In the genomic region with DNA sequence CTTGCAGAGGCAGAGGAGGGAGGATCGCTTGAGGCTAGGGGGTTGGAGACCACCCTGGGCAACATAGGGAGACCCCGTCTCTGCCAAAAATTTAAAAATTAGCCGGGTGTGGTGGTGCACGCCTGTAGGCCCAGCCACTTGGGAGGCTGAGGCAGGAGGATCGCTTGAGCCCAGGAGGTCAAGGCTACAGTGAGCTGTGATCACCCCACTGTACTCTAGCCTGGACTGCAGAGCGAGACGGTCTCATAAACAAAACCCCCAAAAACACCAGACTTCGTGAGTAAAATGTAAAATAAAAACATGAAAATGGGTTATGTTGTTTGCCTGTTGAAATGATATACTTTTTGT, we compare ENCODE assay signal across 9 cellular contexts. TPM values are rescaled to one million over a fixed set of nuclear protein-coding genes. Genes with fewer than 3 reads are reported as not detected.
DNase-seq lines count a peak whose midpoint lies in the region; ATAC-seq and TF ChIP-seq lines count a peak whose summit lies in the region.
"Had no signal": no experiment of that assay in that cellular context is flagged by ENCODE, and none has a peak within 500 bp of the region (broad histone marks: within the 10 kb centered on the region; RNA-seq: fewer than 3 reads in every experiment).

No MANE protein-coding gene starts in this region.

- H3K9me3 ChIP-seq in iPS-20b (ENCODE audit: insufficient read depth, low read depth, low read length) = no peaks in the 10 kb centered on the region

- H3K27ac Mint-ChIP-seq in HFFc6 = no peak overlapping the region
- peak overlapping the region; percentile 82 for H3K27ac Mint-ChIP-seq in activated T-helper 17 cell treated with anti-CD3 and anti-CD28 coated beads, Interleukin-2, amount 50 U/mL, for 72 hours
- peak overlapping the region; percentile 93 for H3K27ac Mint-ChIP-seq in stimulated activated naive B cell treated with anti-CD40 and anti-IgM and Interleukin-4, amounts not matched to agents 10 μg/mL and 1 μg/mL and 100 μg/mL, for 72 hours

- no peak for ATAC-seq in activated T-helper 17 cell treated with anti-CD3 and anti-CD28 coated beads, Interleukin-2, amount 50 U/mL, for 72 hours (replicated peaks)
- ATAC-seq in stimulated activated naive B cell treated with anti-CD40 and anti-IgM and Interleukin-4, amounts not matched to agents 10 μg/mL and 1 μg/mL and 100 μg/mL, for 72 hours (replicated peaks) = no peak

- TF ChIP-seq CTCF in HFFc6 (IDR thresholded peaks at IDR 0.05) = no peak

- H3K4me1 ChIP-seq in iPS-20b (ENCODE audit: insufficient read depth, low read length) = peaks cover 22% of the 10 kb centered on the region

- peaks cover 6% of the 10 kb centered on the region for H3K4me1 Mint-ChIP-seq in HFFc6 (ENCODE audit: low read depth)
- peaks cover 26% of the 10 kb centered on the region for H3K4me1 Mint-ChIP-seq in activated T-helper 17 cell treated with anti-CD3 and anti-CD28 coated beads, Interleukin-2, amount 50 U/mL, for 72 hours
- H3K4me1 Mint-ChIP-seq in stimulated activated naive B cell treated with anti-CD40 and anti-IgM and Interleukin-4, amounts not matched to agents 10 μg/mL and 1 μg/mL and 100 μg/mL, for 72 hours = peaks cover 25 to 33% of the 10 kb centered on the region in 2 donors

- peak overlapping the region; percentile 88 for H3K4me3 Mint-ChIP-seq in HFFc6
- peak overlapping the region; percentile 78 for H3K4me3 Mint-ChIP-seq in activated T-helper 17 cell treated with anti-CD3 and anti-CD28 coated beads, Interleukin-2, amount 50 U/mL, for 72 hours
- H3K4me3 Mint-ChIP-seq in stimulated activated naive B cell treated with anti-CD40 and anti-IgM and Interleukin-4, amounts not matched to agents 10 μg/mL and 1 μg/mL and 100 μg/mL, for 72 hours = peak overlapping the region; percentile 78 to 91

- no peaks in the 10 kb centered on the region for H3K36me3 Mint-ChIP-seq in HFFc6 (ENCODE audit: low read depth)
- H3K36me3 Mint-ChIP-seq in activated T-helper 17 cell treated with anti-CD3 and anti-CD28 coated beads, Interleukin-2, amount 50 U/mL, for 72 hours (ENCODE audit: low read depth) = no peaks in the 10 kb centered on the region
- no peaks in the 10 kb centered on the region for H3K36me3 Mint-ChIP-seq in stimulated activated naive B cell treated with anti-CD40 and anti-IgM and Interleukin-4, amounts not matched to agents 10 μg/mL and 1 μg/mL and 100 μg/mL, for 72 hours

- peak overlapping the region; percentile 58; the same call in 1 of the 2 replicates for H3K9ac ChIP-seq in iPS-20b (ENCODE audit: low read depth, low read length)

- H3K27me3 Mint-ChIP-seq in HFFc6 (ENCODE audit: insufficient read depth) = peaks cover 10% of the 10 kb centered on the region
- H3K27me3 Mint-ChIP-seq in activated T-helper 17 cell treated with anti-CD3 and anti-CD28 coated beads, Interleukin-2, amount 50 U/mL, for 72 hours = peaks cover 4% of the 10 kb centered on the region
- peaks cover 9 to 10% of the 10 kb centered on the region in 2 donors for H3K27me3 Mint-ChIP-seq in stimulated activated naive B cell treated with anti-CD40 and anti-IgM and Interleukin-4, amounts not matched to agents 10 μg/mL and 1 μg/mL and 100 μg/mL, for 72 hours

- no peaks in the 10 kb centered on the region for H3K9me3 Mint-ChIP-seq in HFFc6
- peaks cover 4% of the 10 kb centered on the region for H3K9me3 Mint-ChIP-seq in activated T-helper 17 cell treated with anti-CD3 and anti-CD28 coated beads, Interleukin-2, amount 50 U/mL, for 72 hours
- peaks cover 0 to 4% of the 10 kb centered on the region in 2 donors for H3K9me3 Mint-ChIP-seq in stimulated activated naive B cell treated with anti-CD40 and anti-IgM and Interleukin-4, amounts not matched to agents 10 μg/mL and 1 μg/mL and 100 μg/mL, for 72 hours

- 0 out of 2 replicates have a peak, but pooled peaks cover 6% of the 10 kb centered on the region for H3K27me3 ChIP-seq in iPS-20b (ENCODE audit: insufficient read depth, low read length)

- no peak overlapping the region for H3K27ac ChIP-seq in iPS-20b (ENCODE audit: low read length)

- no peaks in the 10 kb centered on the region for H3K36me3 ChIP-seq in iPS-20b (ENCODE audit: insufficient read depth, low read depth, low read length)

- peak overlapping the region; percentile 71; the same call in 1 of the 2 replicates for H3K4me3 ChIP-seq in iPS-20b (ENCODE audit: low read length)

- DNase-seq in HFFc6 = no peak
- DNase-seq in stimulated activated naive B cell treated with anti-CD40 and anti-IgM and Interleukin-4, amounts not matched to agents 10 μg/mL and 1 μg/mL and 100 μg/mL, for 72 hours = no peak
- DNase-seq in putamen (ENCODE audit: low spot score) = no peak
- DNase-seq in midbrain (lab: John Stamatoyannopoulos, UW) = no peak
- DNase-seq in activated CD8-positive, alpha-beta memory T cell treated with anti-CD3 and anti-CD28 coated beads, Interleukin-2, amount 50 U/mL, for 4 hours = no peak

RNA-seq across cellular contexts. Expression of gene LHPP, which starts 0.7 kb away (rescaled TPM):
- total RNA-seq in HFFc6 (2021; fragmentation: NEBNext Ultra II Directional; extraction: Animal tissue kit (Norgen Biotek cat#: 25700)) = 10 to 100 TPM; 12.5 to 17.3 (median 14.0) TPM
- 10 to 100 TPM in 1 of 2 donors, 1 to 10 TPM in 1; 7.4 to 10.6 TPM for total RNA-seq in activated T-helper 17 cell treated with anti-CD3 and anti-CD28 coated beads, Interleukin-2, amount 50 U/mL, for 72 hours

RNA-seq across cellular contexts. Expression of gene NKX1-2, which starts 12.5 kb away (rescaled TPM):
- total RNA-seq in HFFc6 (2021; fragmentation: NEBNext Ultra II Directional; extraction: Animal tissue kit (Norgen Biotek cat#: 25700)) = not detected
- total RNA-seq in activated T-helper 17 cell treated with anti-CD3 and anti-CD28 coated beads, Interleukin-2, amount 50 U/mL, for 72 hours = not detected
- total RNA-seq: renal cortical epithelial cell; T-helper 2 cell treated with Interferon-gamma antibody and Interleukin-4, amounts not matched to agents 100 ng/mL and 5 ng/mL, for 36 hours had no signal

RNA-seq across cellular contexts. Expression of gene OAT, which starts 43.6 kb away (rescaled TPM):
- 100 to 1,000 TPM; 126 to 158 (median 137) TPM for total RNA-seq in HFFc6 (2021; fragmentation: NEBNext Ultra II Directional; extraction: Animal tissue kit (Norgen Biotek cat#: 25700))
- total RNA-seq in activated T-helper 17 cell treated with anti-CD3 and anti-CD28 coated beads, Interleukin-2, amount 50 U/mL, for 72 hours = 10 to 100 TPM; 21.0 to 35.6 TPM
